In the genomic region with DNA sequence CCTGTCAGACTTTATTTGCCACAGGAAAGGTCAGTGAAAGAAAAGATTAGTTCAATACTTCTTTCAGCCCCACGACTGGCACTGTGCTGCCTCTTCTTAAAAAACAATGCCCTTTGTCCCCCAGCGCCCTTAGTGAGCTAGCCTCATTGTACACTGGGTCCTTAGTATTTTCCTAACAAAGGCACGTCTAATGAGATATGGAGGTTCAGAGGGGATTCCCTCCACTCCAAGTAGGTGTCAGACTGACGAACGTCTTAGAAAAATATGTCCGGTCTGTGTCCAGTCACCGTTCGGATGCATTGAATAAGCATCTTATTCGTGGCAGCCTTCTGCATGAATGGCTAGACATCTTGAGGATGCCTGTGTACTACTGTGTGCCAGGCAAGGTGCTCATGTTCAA, we compare ENCODE assay signal across 8 cellular contexts. TPM values are rescaled to one million over a fixed set of nuclear protein-coding genes. Genes with fewer than 3 reads are reported as not detected.
DNase-seq lines count a peak whose midpoint lies in the region; ATAC-seq and TF ChIP-seq lines count a peak whose summit lies in the region.

No MANE protein-coding gene starts in this region.

- H3K4me1 Mint-ChIP-seq in H9: peaks cover 22 to 23% of the 10 kb centered on the region in 2 experiments

- no peak overlapping the region for H3K4ac ChIP-seq in H9 (ENCODE audit: low read depth, low read length)

- H3K23me2 ChIP-seq in H9 (ENCODE audit: insufficient read length, low read depth, low read length, poor library complexity, severe bottlenecking): peaks cover 11% of the 10 kb centered on the region

- H2AK5ac ChIP-seq in H9 (ENCODE audit: insufficient read length, low read length): no peak overlapping the region

- H3K27ac ChIP-seq in H9 (ENCODE audit: insufficient read length, low read depth, low read length) (no peak overlapping the region), SK-N-MC (no peak overlapping the region)

- H3K27me3 Mint-ChIP-seq in H9 (ENCODE audit: low read depth): no peaks in the 10 kb centered on the region

- no peak overlapping the region for H3K56ac ChIP-seq in H9 (ENCODE audit: insufficient read length, low read depth, low read length)

- H3K27ac Mint-ChIP-seq in H9: no peak overlapping the region

- ATAC-seq in GM21576 (IDR thresholded peaks at IDR 0.05; ENCODE audit: unreplicated experiment): no peak

- no peaks in the 10 kb centered on the region for H3K79me2 ChIP-seq in H9 (ENCODE audit: insufficient read depth, low read length)

- no peak overlapping the region for H3K18ac ChIP-seq in H9 (ENCODE audit: insufficient read length, low read depth, low read length)

- H3K27me3 ChIP-seq in H9 (ENCODE audit: insufficient read depth, low read length): no peaks in the 10 kb centered on the region

- no peak overlapping the region for H2BK12ac ChIP-seq in H9 (ENCODE audit: insufficient read length, low read depth, low read length)

- H3K4me3 ChIP-seq in SK-N-MC: peak overlapping the region; percentile 84
- H3K4me3 ChIP-seq in fibroblast of pulmonary artery (replicated peaks; ENCODE audit: low read depth, low read length): peak overlapping the region; percentile 79
- peak overlapping the region; percentile 63 for H3K4me3 ChIP-seq in retinal pigment epithelial cell (ENCODE audit: low read length)

- no peaks in the 10 kb centered on the region for H3K9me3 ChIP-seq in H9 (ENCODE audit: control insufficient read depth, low read depth, low read length)
- no peaks in the 10 kb centered on the region for H3K9me3 ChIP-seq in SK-N-MC (ENCODE audit: low read depth, low read length)

- H4K5ac ChIP-seq in H9 (ENCODE audit: insufficient read length, low read depth, low read length): no peak overlapping the region

- H3T11ph ChIP-seq in H9 (ENCODE audit: low read length): no peak overlapping the region

- no peak overlapping the region for H3K9ac ChIP-seq in H9 (ENCODE audit: extremely low read depth, insufficient read length, low read length)
- H3K9ac ChIP-seq in SK-N-MC (ENCODE audit: insufficient read length): peak overlapping the region; percentile 80

- H3K36me3 Mint-ChIP-seq in H9 (ENCODE audit: insufficient read depth in 1 of 3, low read depth in 3 of 3): peaks cover 4 to 8% (median 7%) of the 10 kb centered on the region in 3 experiments; a peak in 4 of 7 replicates

- H2BK15ac ChIP-seq in H9 (ENCODE audit: low read depth, low read length): no peak overlapping the region

- H4K8ac ChIP-seq in H9 (replicated peaks; ENCODE audit: insufficient read length, low read depth, low read length): no peak overlapping the region

- H2BK120ac ChIP-seq in H9 (ENCODE audit: low read depth, low read length, poor library complexity, severe bottlenecking): no peak overlapping the region

- no peaks in the 10 kb centered on the region for H3K9me3 Mint-ChIP-seq in H9

- H3K4me3 Mint-ChIP-seq in H9: peak overlapping the region; percentile 78 to 88

- H4K20me1 ChIP-seq in H9 (ENCODE audit: control insufficient read depth, insufficient read depth, insufficient read length): no peaks in the 10 kb centered on the region

- H2BK20ac ChIP-seq in H9 (ENCODE audit: low read depth, low read length, poor library complexity, severe bottlenecking): no peak overlapping the region

- DNase-seq in H9 (no peak), SK-N-MC (ENCODE audit: low read depth, low spot score) (no peak), fibroblast of pulmonary artery (ENCODE audit: low read depth) (peak; percentile 3), retinal pigment epithelial cell (ENCODE audit: low read depth) (no peak), hepatic stellate cell (ENCODE audit: low spot score) (no peak)
- no peak for DNase-seq in stimulated activated CD4-positive, alpha-beta T cell treated with anti-CD3 and anti-CD28 coated beads, Interleukin-2, amount 100 ng/mL, for 48 hours
- DNase-seq in activated CD4-positive, alpha-beta T cell treated with anti-CD3 and anti-CD28 coated beads for 4 hours: no peak

- no peak overlapping the region for H4K91ac ChIP-seq in H9 (ENCODE audit: insufficient read length, low read depth, low read length)

- H2AFZ ChIP-seq in H9 (ENCODE audit: low read length): no peak overlapping the region

- H3K36me3 ChIP-seq in SK-N-MC (ENCODE audit: insufficient read depth, low read length): no peaks in the 10 kb centered on the region

- TF ChIP-seq CTCF in H9 (conservative IDR thresholded peaks at IDR 0.05): no peak
- TF ChIP-seq CTCF in fibroblast of pulmonary artery (IDR thresholded peaks at IDR 0.05; ENCODE audit: low read length, missing control alignments): no peak
- TF ChIP-seq CTCF in retinal pigment epithelial cell (conservative IDR thresholded peaks at IDR 0.05; ENCODE audit: low read depth, low read length): no peak

- no peak overlapping the region for H3K23ac ChIP-seq in H9 (ENCODE audit: insufficient read length, low read depth, low read length)

- no peak overlapping the region for H3K14ac ChIP-seq in H9 (ENCODE audit: insufficient read depth, low read length)

- H3K79me1 ChIP-seq in H9 (ENCODE audit: insufficient read depth, low read depth, low read length, poor library complexity, severe bottlenecking): no peaks in the 10 kb centered on the region

- peaks cover 6% of the 10 kb centered on the region; the same call in 1 of the 2 replicates for H3K4me1 ChIP-seq in H9 (ENCODE audit: insufficient read depth, low read length)

- WGBS in H9 (ENCODE audit: extremely low coverage, insufficient read length, low lambda C conversion rate): no CpG with 5 or more reads among the region's 9 CpGs

- peak overlapping the region; percentile 92 for H3K4me2 ChIP-seq in H9 (ENCODE audit: insufficient read depth, insufficient read length, low read length)

- no peak overlapping the region for H2BK5ac ChIP-seq in H9 (ENCODE audit: insufficient read length, low read length)

RNA-seq across cellular contexts. Expression of gene FECH, which starts 1.1 kb away (rescaled TPM):
- total RNA-seq in H9 (2021): 24.1 and 24.8 TPM in 2 replicates

RNA-seq across cellular contexts. Expression of gene NARS1, which starts 36.2 kb away (rescaled TPM):
- total RNA-seq in H9 (2021): 143 and 148 TPM in 2 replicates
